In genomic region chr7:100895701-100895955, GRCh38 we compare ENCODE assay signal across 8 cellular contexts. TPM values are rescaled to one million over a fixed set of nuclear protein-coding genes. Genes with fewer than 3 reads are reported as not detected.
DNase-seq lines count a peak whose midpoint lies in the region; TF ChIP-seq lines count a peak whose summit lies in the region.

TSS of gene ACHE (minus strand) at chr7:100895888. CDS start at chr7:100894232, 1,656 bp downstream.

- peak within 1 kb of the TSS; percentile 48 for H3K4me3 ChIP-seq in BE2C (ENCODE audit: low read depth, low read length)
- peak within 1 kb of the TSS; percentile 37 to 70 (median 61) for H3K4me3 ChIP-seq in Peyer's patch
- peak within 1 kb of the TSS; percentile 38 to 48 for H3K4me3 ChIP-seq in esophagus (ENCODE audit: low read depth in 1 of 2, low read length in 2 of 2)

- peaks cover 30% of the 10 kb centered on the region for H3K27me3 ChIP-seq in BE2C
- H3K27me3 ChIP-seq in Peyer's patch, result peaks cover 0 to 16% of the 10 kb centered on the region in 2 donors
- peaks cover 0 to 16% of the 10 kb centered on the region in 2 donors for H3K27me3 ChIP-seq in esophagus (ENCODE audit: control insufficient read depth in 1 of 2, insufficient read depth in 2 of 2, low read length in 2 of 2)

- H3K4me3 Mint-ChIP-seq in neural crest cell, result peak within 1 kb of the TSS; percentile 75

- no peaks in the 10 kb centered on the region for H3K9me3 Mint-ChIP-seq in neural crest cell

- H3K9me3 ChIP-seq in BE2C (no peaks in the 10 kb centered on the region), Peyer's patch (no peaks in the 10 kb centered on the region), esophagus (ENCODE audit: control insufficient read depth in 2 of 2, insufficient read depth in 1 of 2, low read depth in 1 of 2, low read length in 1 of 2) (peaks cover 2 to 3% of the 10 kb centered on the region in 2 donors)

- peaks cover 64% of the 10 kb centered on the region for H3K27me3 Mint-ChIP-seq in neural crest cell (ENCODE audit: low read depth)

- H3K27ac ChIP-seq in Peyer's patch (peak within 1 kb of the TSS in 3 of 4 donors; percentile 35 to 86 (median 82)), esophagus (ENCODE audit: low read depth in 2 of 2, low read length in 1 of 2) (no peak within 1 kb of the TSS)

- H3K27ac Mint-ChIP-seq in neural crest cell (ENCODE audit: unreplicated experiment), result no peak within 1 kb of the TSS

- peak in 1 of 2 donors; percentile 6 for TF ChIP-seq POLR2A in Peyer's patch (IDR thresholded peaks at IDR 0.05)

- no peak for TF ChIP-seq CTCF in BE2C (IDR thresholded peaks at IDR 0.05; ENCODE audit: low read depth, low read length)
- TF ChIP-seq CTCF in Peyer's patch (IDR thresholded peaks at IDR 0.05), result no peak
- TF ChIP-seq CTCF in neural crest cell (conservative IDR thresholded peaks at IDR 0.05), result no peak

- DNase-seq in BE2C (no peak), Peyer's patch (no peak), neural crest cell (ENCODE audit: low read depth, low spot score) (no peak), NCI-H1092 treated with DMSO at 0.1 percent for 48 hours (lab: John Stamatoyannopoulos, UW) (no peak), epidermal melanocyte (ENCODE audit: insufficient read length, low spot score) (no peak), iPS-NIHi7 (ENCODE audit: extremely low spot score) (no peak), GDM1 (lab: John Stamatoyannopoulos, UW) (no peak)

- no peaks in the 10 kb centered on the region for H3K36me3 Mint-ChIP-seq in neural crest cell (ENCODE audit: low read depth)

- WGBS in esophagus, 2 donors, result 0 to 1% methylated on average over 7 to 32 of the region's 32 CpGs

- H3K36me3 ChIP-seq in BE2C, result no peaks in the 10 kb centered on the region
- no peaks in the 10 kb centered on the region for H3K36me3 ChIP-seq in Peyer's patch
- H3K36me3 ChIP-seq in esophagus (ENCODE audit: control insufficient read depth in 2 of 2, insufficient read depth in 2 of 2, low read length in 1 of 2), result no peaks in the 10 kb centered on the region

- H3K4me1 ChIP-seq in BE2C (peaks cover 3% of the 10 kb centered on the region; the same call in 1 of the 2 replicates), Peyer's patch (peaks cover 0 to 51% (median 23%) of the 10 kb centered on the region in 4 donors), esophagus (ENCODE audit: control insufficient read depth in 2 of 2, insufficient read depth in 2 of 2, low read length in 1 of 2) (peaks cover 6 to 21% of the 10 kb centered on the region in 2 donors)

- H3K4me1 Mint-ChIP-seq in neural crest cell, result peaks cover 23% of the 10 kb centered on the region

RNA-seq across cellular contexts. Expression of gene ACHE, which starts in this region (rescaled TPM):
- polyA plus RNA-seq in BE2C (2012; ENCODE audit: insufficient read depth, insufficient read length, low read depth), result 1.9 TPM
- total RNA-seq in Peyer's patch, result 10 to 100 TPM in 3 of 4 donors, 1 to 10 TPM in 1; 3.3 to 35.4 (median 25.3) TPM
- polyA plus RNA-seq in esophagus, result 1 to 10 TPM in 1 of 2 donors, under 1 TPM in 1; 0.52 to 1.4 TPM
- total RNA-seq in neural crest cell, result 1.7 and 2.0 TPM in 2 replicates

Comparison
In these comparisons a context has a peak if more than half of its experiments do, and no peak if none do; other contexts are left out.
1. H3K27ac ChIP-seq: peak in Peyer's patch (3 of 4); none in esophagus (0 of 2).
2. Peak in every context shown above with its lines, with median percentiles within 50 percentile points of each other: H3K4me3 ChIP-seq.